ENCODE assay signal across 22 cellular contexts in genomic region chr6:166693880-166694279, GRCh38.
DNase-seq lines count a peak whose midpoint lies in the region; ATAC-seq and TF ChIP-seq lines count a peak whose summit lies in the region.
"Had no signal": no experiment of that assay in that cellular context is flagged by ENCODE, and none has a peak within 500 bp of the region (broad histone marks: within the 10 kb centered on the region; RNA-seq: fewer than 3 reads in every experiment).

No MANE protein-coding gene starts in this region.

- H3K27me3 ChIP-seq in HCT116 (ENCODE audit: insufficient read depth, low read length) (no peaks in the 10 kb centered on the region), upper lobe of right lung (no peaks in the 10 kb centered on the region)

- no TSS peak for BruUV-seq in HCT116 (replicated peaks; lab: Mats Ljungman, UMichigan)

- no peak for TF ChIP-seq CTCF in HCT116 (IDR thresholded peaks at IDR 0.05 in 2 of 3, conservative IDR thresholded peaks at IDR 0.05 in 1 of 3; ENCODE audit: borderline replicate concordance in 1 of 3, insufficient read depth in 1 of 3, low read depth in 2 of 3, low read length in 2 of 3)
- no peak for TF ChIP-seq CTCF in upper lobe of right lung (IDR thresholded peaks at IDR 0.05)

- H3K9me3 ChIP-seq in HCT116 (ENCODE audit: control insufficient read depth in 1 of 2, insufficient read depth in 1 of 2, low read depth in 1 of 2, low read length in 2 of 2) (no peaks in the 10 kb centered on the region), upper lobe of right lung (no peaks in the 10 kb centered on the region)
- H3K9me3 ChIP-seq: A549 had no signal

- H3K9me3 Mint-ChIP-seq in activated CD4-positive, alpha-beta T cell treated with anti-CD3 and anti-CD28 coated beads for 36 hours (ENCODE audit: low read depth), result no peaks in the 10 kb centered on the region
- no peaks in the 10 kb centered on the region for H3K9me3 Mint-ChIP-seq in activated CD4-positive, alpha-beta T cell treated with anti-CD3 and anti-CD28 coated beads, Interleukin-2, amount 10 ng/mL, durations not matched to agents 24 days and 14 days
- H3K9me3 Mint-ChIP-seq: CD8-positive, alpha-beta T cell; GM23338; H9; HFFc6 had no signal

- no peaks in the 10 kb centered on the region for H3K27me3 Mint-ChIP-seq in activated CD4-positive, alpha-beta T cell treated with anti-CD3 and anti-CD28 coated beads for 36 hours
- H3K27me3 Mint-ChIP-seq in activated CD4-positive, alpha-beta T cell treated with anti-CD3 and anti-CD28 coated beads, Interleukin-2, amount 10 ng/mL, durations not matched to agents 24 days and 14 days, result no peaks in the 10 kb centered on the region

- TF ChIP-seq POLR2A in HCT116 (IDR thresholded peaks at IDR 0.05; ENCODE audit: borderline replicate concordance, extremely low read depth, insufficient read depth, insufficient read length), result no peak

- H3K36me3 ChIP-seq in HCT116 (ENCODE audit: control insufficient read depth in 1 of 2, insufficient read depth in 2 of 2, low read length in 2 of 2) (no peaks in the 10 kb centered on the region), upper lobe of right lung (no peaks in the 10 kb centered on the region)

- H3K36me3 Mint-ChIP-seq in activated CD4-positive, alpha-beta T cell treated with anti-CD3 and anti-CD28 coated beads for 36 hours (ENCODE audit: low read depth), result no peaks in the 10 kb centered on the region
- no peaks in the 10 kb centered on the region for H3K36me3 Mint-ChIP-seq in activated CD4-positive, alpha-beta T cell treated with anti-CD3 and anti-CD28 coated beads, Interleukin-2, amount 10 ng/mL, durations not matched to agents 24 days and 14 days (ENCODE audit: low read depth)
- H3K36me3 Mint-ChIP-seq: CD4-positive, CD25-positive, alpha-beta regulatory T cell; CD8-positive, alpha-beta T cell had no signal

- TF ChIP-seq RAD21 in HCT116 (IDR thresholded peaks at IDR 0.05; ENCODE audit: low read depth), result no peak

- CTCF ChIA-PET in activated CD4-positive, alpha-beta T cell treated with anti-CD3 and anti-CD28 coated beads for 36 hours (lab: Charles Lee), result interaction anchor here (0.6 kb wide), 1 partner anchor 26 kb away, joined by 3 read pairs; no protein-coding TSS in a partner anchor
- CTCF ChIA-PET in HCT116 (lab: Charles Lee), result no interaction called here

- H3K4me3 ChIP-seq in HCT116 (replicated peaks in 1 of 2; ENCODE audit: low read depth in 1 of 2, low read length in 2 of 2) (peak overlapping the region in 1 of 2 experiments; percentile 30; a peak in 2 of 4 replicates), upper lobe of right lung (no peak overlapping the region)
- H3K4me3 ChIP-seq: A549, GM12878, GM23338 had no signal

- H3K9me2 ChIP-seq in HCT116 (ENCODE audit: insufficient read depth), result no peaks in the 10 kb centered on the region

- peaks cover 53 to 61% of the 10 kb centered on the region in 2 experiments for H3K4me1 ChIP-seq in HCT116 (ENCODE audit: control insufficient read depth in 1 of 2, insufficient read depth in 2 of 2, low read length in 2 of 2)
- peaks cover 6% of the 10 kb centered on the region for H3K4me1 ChIP-seq in upper lobe of right lung
- H3K4me1 ChIP-seq: A549 had no signal

- H3K79me2 ChIP-seq in HCT116 (ENCODE audit: insufficient read depth, low read length), result no peaks in the 10 kb centered on the region

- H2AFZ ChIP-seq in HCT116 (ENCODE audit: low read depth, low read length, poor library complexity, severe bottlenecking), result peak overlapping the region; percentile 89
- H2AFZ ChIP-seq: GM23338 had no signal

- peak overlapping the region; percentile 74 for H3K4me2 ChIP-seq in HCT116 (ENCODE audit: low read length)
- H3K4me2 ChIP-seq: A549, GM23338 had no signal

- no peak for DNase-seq in activated CD4-positive, alpha-beta T cell treated with anti-CD3 and anti-CD28 coated beads for 36 hours
- no peak for DNase-seq in activated CD4-positive, alpha-beta T cell treated with anti-CD3 and anti-CD28 coated beads, Interleukin-2, amount 10 ng/mL, durations not matched to agents 24 days and 14 days
- DNase-seq in HCT116 (ENCODE audit: low read depth, low spot score) (peak; percentile 67), SW480 (ENCODE audit: low spot score) (peak; percentile 75), upper lobe of right lung (peak; percentile 41), AG08396 (ENCODE audit: low spot score) (no peak), OCI-M2 (lab: John Stamatoyannopoulos, UW; ENCODE audit: unreplicated experiment) (no peak), CD1c-positive myeloid dendritic cell (ENCODE audit: extremely low spot score) (no peak)
- DNase-seq: ACHN; C1 segment of cervical spinal cord; CD4-positive, CD25-positive, alpha-beta regulatory T cell; CD8-positive, alpha-beta T cell; DMS 273 treated with DMSO at 0.1 percent for 48 hours; DMS79; EL; GDM1; H9; HFFc6 had no signal

- no peak overlapping the region for H3K9ac ChIP-seq in HCT116 (ENCODE audit: low read length)

- no peak overlapping the region for H3K4me3 Mint-ChIP-seq in activated CD4-positive, alpha-beta T cell treated with anti-CD3 and anti-CD28 coated beads for 36 hours
- H3K4me3 Mint-ChIP-seq in activated CD4-positive, alpha-beta T cell treated with anti-CD3 and anti-CD28 coated beads, Interleukin-2, amount 10 ng/mL, durations not matched to agents 24 days and 14 days, result no peak overlapping the region
- H3K4me3 Mint-ChIP-seq: CD4-positive, CD25-positive, alpha-beta regulatory T cell; CD8-positive, alpha-beta T cell; GM23338; H9; HFFc6 had no signal

- no peaks in the 10 kb centered on the region for H4K20me1 ChIP-seq in HCT116 (ENCODE audit: insufficient read depth)

- intact Hi-C loops in activated CD4-positive, alpha-beta T cell treated with anti-CD3 and anti-CD28 coated beads for 36 hours (cut with DNase I, micrococcal nuclease), result no loop called here
- intact Hi-C loops in activated CD4-positive, alpha-beta T cell treated with anti-CD3 and anti-CD28 coated beads, Interleukin-2, amount 10 ng/mL, durations not matched to agents 24 days and 14 days (cut with micrococcal nuclease), result no loop called here
- intact Hi-C loops in HCT116 (cut with micrococcal nuclease), result loop anchor here (5.0 to 10.0 kb wide), 2 partner anchors 139 to 182 kb away; no protein-coding TSS in a partner anchor
- intact Hi-C loops in upper lobe of right lung (cut with DNase I), result no loop called here

- H3K27ac Mint-ChIP-seq in activated CD4-positive, alpha-beta T cell treated with anti-CD3 and anti-CD28 coated beads for 36 hours, result no peak overlapping the region
- H3K27ac Mint-ChIP-seq in activated CD4-positive, alpha-beta T cell treated with anti-CD3 and anti-CD28 coated beads, Interleukin-2, amount 10 ng/mL, durations not matched to agents 24 days and 14 days, result no peak overlapping the region
- H3K27ac Mint-ChIP-seq: CD4-positive, CD25-positive, alpha-beta regulatory T cell; CD8-positive, alpha-beta T cell; GM23338; H9; HFFc6 had no signal

- POLR2A ChIA-PET in activated CD4-positive, alpha-beta T cell treated with anti-CD3 and anti-CD28 coated beads for 36 hours (lab: Charles Lee), result no interaction called here
- POLR2A ChIA-PET in HCT116 (lab: Charles Lee), result interaction anchor here (0.5 kb wide), 1 partner anchor 67 kb away, joined by 4 read pairs; the partner anchor contains the start of gene RPS6KA2

- ATAC-seq in activated CD4-positive, alpha-beta T cell treated with anti-CD3 and anti-CD28 coated beads for 36 hours, result peak; percentile 36
- ATAC-seq in HCT116 (peak; percentile 57), upper lobe of right lung (no peak)
- ATAC-seq: A549; CD8-positive, alpha-beta T cell; GM12878; GM23338 had no signal

- RAD21 ChIA-PET in HCT116 (lab: Charles Lee; ENCODE audit: low non-redundant PET in 1 of 2, low total read pairs in 2 of 2, uncharacterized antibody in 2 of 2, unreplicated experiment in 2 of 2), result no interaction called here

- no peaks in the 10 kb centered on the region for H3K4me1 Mint-ChIP-seq in activated CD4-positive, alpha-beta T cell treated with anti-CD3 and anti-CD28 coated beads for 36 hours
- H3K4me1 Mint-ChIP-seq in activated CD4-positive, alpha-beta T cell treated with anti-CD3 and anti-CD28 coated beads, Interleukin-2, amount 10 ng/mL, durations not matched to agents 24 days and 14 days, result no peaks in the 10 kb centered on the region

- H3K27ac ChIP-seq in HCT116 (ENCODE audit: low read depth, low read length) (peak overlapping the region; percentile 48; the same call in 1 of the 2 replicates), upper lobe of right lung (no peak overlapping the region)
- H3K27ac ChIP-seq: 22Rv1, A549 had no signal

TF ChIP-seq in HCT116, 20 proteins besides CTCF, POLR2A, EP300 and RAD21 (continues in another document):
- TF ChIP-seq YY1 (IDR thresholded peaks at IDR 0.05; ENCODE audit: extremely low read depth, insufficient replicate concordance, low read depth, low read length) (no peak), CEBPB (IDR thresholded peaks at IDR 0.05; ENCODE audit: low read depth) (peak; percentile 35; the same call in 1 of the 2 replicates), SP1 (IDR thresholded peaks at IDR 0.05; ENCODE audit: low read depth) (peak; percentile 57; the same call in 1 of the 2 replicates), FOSL1 (IDR thresholded peaks at IDR 0.05; ENCODE audit: low read depth) (peak; percentile 76), ZBTB33 (IDR thresholded peaks at IDR 0.05; ENCODE audit: extremely low read depth, insufficient replicate concordance, low read length) (no peak), EGR1 (IDR thresholded peaks at IDR 0.05; ENCODE audit: low read depth) (peak; percentile 72), EZH2phosphoT487 (IDR thresholded peaks at IDR 0.05; ENCODE audit: borderline replicate concordance) (no peak), ZNF274 (IDR thresholded peaks at IDR 0.05; ENCODE audit: low read depth, low read length) (no peak)

Comparison
In these comparisons a context has a peak if more than half of its experiments do, and no peak if none do; other contexts are left out.
1. DNase-seq: peak in HCT116 (single experiment), SW480 (single experiment) and upper lobe of right lung (single experiment); none in activated CD4-positive, alpha-beta T cell treated with anti-CD3 and anti-CD28 coated beads for 36 hours (single experiment), activated CD4-positive, alpha-beta T cell treated with anti-CD3 and anti-CD28 coated beads, Interleukin-2, amount 10 ng/mL, durations not matched to agents 24 days and 14 days (single experiment), AG08396 (single experiment), OCI-M2 (single experiment) and CD1c-positive myeloid dendritic cell (single experiment).